ENCODE assay signal across 31 cellular contexts in genomic region chr16:49651980-49652379, GRCh38.
DNase-seq lines count a peak whose midpoint lies in the region; ATAC-seq, FAIRE-seq and TF ChIP-seq lines count a peak whose summit lies in the region.
"Had no signal": no experiment of that assay in that cellular context is flagged by ENCODE, and none has a peak within 500 bp of the region (broad histone marks: within the 10 kb centered on the region; RNA-seq: fewer than 3 reads in every experiment).

No MANE protein-coding gene starts in this region.

- H3K4me3 Mint-ChIP-seq in astrocyte (ENCODE audit: unreplicated experiment): no peak overlapping the region
- no peak overlapping the region for H3K4me3 Mint-ChIP-seq in naive thymus-derived CD8-positive, alpha-beta T cell
- H3K4me3 Mint-ChIP-seq: activated CD4-positive, alpha-beta memory T cell treated with anti-CD3 and anti-CD28 coated beads, Interleukin-2, amount 10 ng/mL, durations not matched to agents 7 days and 5 days; activated naive CD8-positive, alpha-beta T cell treated with anti-CD3 and anti-CD28 coated beads, Interleukin-2, amount 10 ng/mL, durations not matched to agents 7 days and 5 days; CD4-positive, alpha-beta memory T cell; stimulated activated naive CD8-positive, alpha-beta T cell treated with anti-CD3 and anti-CD28 coated beads, Interleukin-15, Interleukin-2, amounts not matched to agents 100 ng/mL and 50 ng/mL, for 24 hours had no signal

- no peak for FAIRE-seq in astrocyte (lab: Jason Lieb, UNC)
- FAIRE-seq: islet of Langerhans had no signal

- H3K4me1 ChIP-seq in BLaER1 (peaks cover 20% of the 10 kb centered on the region), astrocyte (ENCODE audit: insufficient read depth, low read length) (peaks cover 21% of the 10 kb centered on the region), skeletal muscle tissue (ENCODE audit: control insufficient read depth in 3 of 3, insufficient read depth in 3 of 3, low read length in 3 of 3) (peaks cover 0 to 5% (median 4%) of the 10 kb centered on the region in 3 donors)
- H3K4me1 ChIP-seq: body of pancreas had no signal

- no peak overlapping the region for H3K4me3 ChIP-seq in BLaER1
- no peak overlapping the region for H3K4me3 ChIP-seq in astrocyte (ENCODE audit: insufficient read depth, low read depth, low read length)
- no peak overlapping the region for H3K4me3 ChIP-seq in skeletal muscle tissue (ENCODE audit: low read length in 3 of 3)
- H3K4me3 ChIP-seq: body of pancreas, lung, PC-9 had no signal

- H4K20me1 ChIP-seq in BLaER1: no peaks in the 10 kb centered on the region
- no peaks in the 10 kb centered on the region for H4K20me1 ChIP-seq in astrocyte (ENCODE audit: insufficient read depth, low read length)

- H3K9ac ChIP-seq in BLaER1 (0 out of 2 replicates have a peak overlapping the region, but pooled peaks have one; percentile 24), astrocyte (ENCODE audit: low read length) (peak overlapping the region; percentile 45), skeletal muscle tissue (ENCODE audit: low read depth in 1 of 3, low read length in 3 of 3) (no peak overlapping the region)

- no peak for DNase-seq in astrocyte (ENCODE audit: low read depth)
- peak; percentile 55 for DNase-seq in left lobe of liver (ENCODE audit: low spot score)
- no peak for DNase-seq in NCI-H1436 treated with DMSO at 0.1 percent for 48 hours (lab: John Stamatoyannopoulos, UW)
- DNase-seq in naive thymus-derived CD8-positive, alpha-beta T cell: no peak
- DNase-seq: activated CD4-positive, alpha-beta memory T cell treated with anti-CD3 and anti-CD28 coated beads, Interleukin-2, amount 10 ng/mL, durations not matched to agents 7 days and 5 days; activated effector memory CD4-positive, alpha-beta T cell treated with Interleukin-2 at 50 U/mL for 16 hours; activated naive CD8-positive, alpha-beta T cell treated with anti-CD3 and anti-CD28 coated beads, Interleukin-2, amount 10 ng/mL, durations not matched to agents 7 days and 5 days; CD4-positive, alpha-beta memory T cell; DMS 273 treated with DMSO at 0.1 percent for 48 hours; effector memory CD4-positive, alpha-beta T cell; erythroblast; foreskin melanocyte; KBM-7; MM.1S; NCI-H446 treated with DMSO at 0.1 percent for 48 hours; NK-92 treated with Interleukin-12 subunit alpha and Interleukin-12 subunit beta, amount 100 ng/mL, for 24 hours; PC-9; SHP77 treated with DMSO at 0.1 percent for 48 hours; T-helper 1 cell had no signal

- POLR2A ChIA-PET in naive thymus-derived CD8-positive, alpha-beta T cell (lab: Charles Lee): no interaction called here

- no peak overlapping the region for H3K27ac Mint-ChIP-seq in astrocyte (ENCODE audit: unreplicated experiment)
- no peak overlapping the region for H3K27ac Mint-ChIP-seq in naive thymus-derived CD8-positive, alpha-beta T cell
- H3K27ac Mint-ChIP-seq: activated CD4-positive, alpha-beta memory T cell treated with anti-CD3 and anti-CD28 coated beads, Interleukin-2, amount 10 ng/mL, durations not matched to agents 7 days and 5 days; activated naive CD8-positive, alpha-beta T cell treated with anti-CD3 and anti-CD28 coated beads, Interleukin-2, amount 10 ng/mL, durations not matched to agents 7 days and 5 days; stimulated activated naive CD8-positive, alpha-beta T cell treated with anti-CD3 and anti-CD28 coated beads, Interleukin-15, Interleukin-2, amounts not matched to agents 100 ng/mL and 50 ng/mL, for 24 hours had no signal

- H3K27me3 ChIP-seq in BLaER1 (no peaks in the 10 kb centered on the region), astrocyte (ENCODE audit: insufficient read depth, low read length) (no peaks in the 10 kb centered on the region), skeletal muscle tissue (ENCODE audit: control insufficient read depth in 3 of 3, insufficient read depth in 3 of 3, low read length in 3 of 3) (no peaks in the 10 kb centered on the region)
- H3K27me3 ChIP-seq: body of pancreas had no signal

- no peak for TF ChIP-seq CTCF in astrocyte (IDR thresholded peaks at IDR 0.05; ENCODE audit: insufficient read depth, low read depth, low read length)

- H3K4me1 Mint-ChIP-seq in astrocyte (ENCODE audit: low read depth, unreplicated experiment): peaks cover 5% of the 10 kb centered on the region
- no peaks in the 10 kb centered on the region for H3K4me1 Mint-ChIP-seq in naive thymus-derived CD8-positive, alpha-beta T cell
- H3K4me1 Mint-ChIP-seq: activated CD4-positive, alpha-beta memory T cell treated with anti-CD3 and anti-CD28 coated beads, Interleukin-2, amount 10 ng/mL, durations not matched to agents 7 days and 5 days; CD4-positive, alpha-beta memory T cell had no signal

- H3K4me2 ChIP-seq in BLaER1 (no peak overlapping the region), astrocyte (ENCODE audit: low read length) (peak overlapping the region; percentile 77)
- H3K4me2 ChIP-seq: PC-9 had no signal

- H3K9me3 Mint-ChIP-seq in astrocyte (ENCODE audit: unreplicated experiment): peaks cover 18% of the 10 kb centered on the region
- H3K9me3 Mint-ChIP-seq in naive thymus-derived CD8-positive, alpha-beta T cell: peaks cover 3 to 28% (median 18%) of the 10 kb centered on the region in 9 donors

- H2AFZ ChIP-seq in astrocyte (ENCODE audit: low read depth, low read length): peak overlapping the region; percentile 13
- H2AFZ ChIP-seq: PC-9 had no signal

- H3K79me2 ChIP-seq in astrocyte (ENCODE audit: insufficient read depth, low read length): no peaks in the 10 kb centered on the region

- peaks cover 3% of the 10 kb centered on the region for H3K27me3 Mint-ChIP-seq in astrocyte (ENCODE audit: low read depth, unreplicated experiment)
- H3K27me3 Mint-ChIP-seq in naive thymus-derived CD8-positive, alpha-beta T cell: peaks cover 0 to 9% (median 0%) of the 10 kb centered on the region in 5 donors
- H3K27me3 Mint-ChIP-seq: type B pancreatic cell had no signal

- H3K9me3 ChIP-seq in BLaER1: peaks cover 23% of the 10 kb centered on the region
- peaks cover 4% of the 10 kb centered on the region for H3K9me3 ChIP-seq in astrocyte (ENCODE audit: insufficient read depth, low read depth, low read length)
- H3K9me3 ChIP-seq in skeletal muscle tissue (ENCODE audit: control insufficient read depth in 3 of 3, low read length in 3 of 3): peaks cover 0 to 8% (median 0%) of the 10 kb centered on the region in 3 donors

- peak; percentile 71 for ATAC-seq in left lobe of liver
- ATAC-seq in GM18873 (IDR thresholded peaks at IDR 0.05; ENCODE audit: low FRiP score, unreplicated experiment): no peak
- no peak for ATAC-seq in GM19035 (IDR thresholded peaks at IDR 0.05; ENCODE audit: unreplicated experiment)
- no peak for ATAC-seq in naive thymus-derived CD8-positive, alpha-beta T cell
- ATAC-seq: activated CD4-positive, CD25-positive, alpha-beta regulatory T cell treated with anti-CD3 and anti-CD28 coated beads, Interleukin-2, amount 50 U/mL, for 24 hours; body of pancreas; HCT116 had no signal

- H3K36me3 Mint-ChIP-seq in astrocyte (ENCODE audit: low read depth, unreplicated experiment): peaks cover 6% of the 10 kb centered on the region
- peaks cover 0 to 23% (median 5%) of the 10 kb centered on the region in 3 donors for H3K36me3 Mint-ChIP-seq in naive thymus-derived CD8-positive, alpha-beta T cell
- H3K36me3 Mint-ChIP-seq: activated naive CD8-positive, alpha-beta T cell treated with anti-CD3 and anti-CD28 coated beads, Interleukin-2, amount 10 ng/mL, durations not matched to agents 7 days and 5 days had no signal

- H3K36me3 ChIP-seq in BLaER1 (peaks cover 8% of the 10 kb centered on the region), astrocyte (ENCODE audit: insufficient read depth, low read length) (no peaks in the 10 kb centered on the region), skeletal muscle tissue (ENCODE audit: control insufficient read depth in 3 of 3, insufficient read depth in 3 of 3, low read length in 3 of 3) (no peaks in the 10 kb centered on the region)
- H3K36me3 ChIP-seq: neutrophil had no signal

- H3K27ac ChIP-seq in BLaER1 (no peak overlapping the region), astrocyte (ENCODE audit: low read depth, low read length) (peak overlapping the region; percentile 28), skeletal muscle tissue (ENCODE audit: low read depth, low read length) (peak overlapping the region; percentile 6)
- H3K27ac ChIP-seq: body of pancreas, neutrophil, PC-9 had no signal

Comparison
In these comparisons a context has a peak if more than half of its experiments do, and no peak if none do; other contexts are left out.
1. H3K9ac ChIP-seq: peak in BLaER1 (single experiment) and astrocyte (single experiment); none in skeletal muscle tissue (0 of 3).